In genomic region chr10:79096514-79096913, GRCh38 we compare ENCODE assay signal across 1 cellular context.
TF ChIP-seq lines count a peak whose summit lies in the region.

No MANE protein-coding gene starts in this region.

TF ChIP-seq in K562, 482 proteins besides CTCF, POLR2A, EP300 and RAD21:
- TF ChIP-seq RHOXF2B (CRISPR knock-in tag; conservative IDR thresholded peaks at IDR 0.05): no peak
- TF ChIP-seq GTF2F1 (IDR thresholded peaks at IDR 0.05; ENCODE audit: low read depth, low read length): no peak
- TF ChIP-seq L3MBTL2 (IDR thresholded peaks at IDR 0.05): peak; percentile 60
- TF ChIP-seq, protein P1, sequence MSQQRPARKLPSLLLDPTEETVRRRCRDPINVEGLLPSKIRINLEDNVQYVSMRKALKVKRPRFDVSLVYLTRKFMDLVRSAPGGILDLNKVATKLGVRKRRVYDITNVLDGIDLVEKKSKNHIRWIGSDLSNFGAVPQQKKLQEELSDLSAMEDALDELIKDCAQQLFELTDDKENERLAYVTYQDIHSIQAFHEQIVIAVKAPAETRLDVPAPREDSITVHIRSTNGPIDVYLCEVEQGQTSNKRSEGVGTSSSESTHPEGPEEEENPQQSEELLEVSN (IDR thresholded peaks at IDR 0.05; ENCODE audit: borderline replicate concordance in 1 of 2, extremely low read depth in 1 of 2, insufficient read depth in 1 of 2, insufficient read length in 1 of 2, low read depth in 1 of 2, low read length in 1 of 2, poor library complexity in 1 of 2, severe bottlenecking in 1 of 2): peak; percentile 19 to 43
- no peak for TF ChIP-seq RUNX1 (IDR thresholded peaks at IDR 0.05; ENCODE audit: low read depth)
